Comparison of ENCODE assay signal across 1 cellular context in the genomic region with DNA sequence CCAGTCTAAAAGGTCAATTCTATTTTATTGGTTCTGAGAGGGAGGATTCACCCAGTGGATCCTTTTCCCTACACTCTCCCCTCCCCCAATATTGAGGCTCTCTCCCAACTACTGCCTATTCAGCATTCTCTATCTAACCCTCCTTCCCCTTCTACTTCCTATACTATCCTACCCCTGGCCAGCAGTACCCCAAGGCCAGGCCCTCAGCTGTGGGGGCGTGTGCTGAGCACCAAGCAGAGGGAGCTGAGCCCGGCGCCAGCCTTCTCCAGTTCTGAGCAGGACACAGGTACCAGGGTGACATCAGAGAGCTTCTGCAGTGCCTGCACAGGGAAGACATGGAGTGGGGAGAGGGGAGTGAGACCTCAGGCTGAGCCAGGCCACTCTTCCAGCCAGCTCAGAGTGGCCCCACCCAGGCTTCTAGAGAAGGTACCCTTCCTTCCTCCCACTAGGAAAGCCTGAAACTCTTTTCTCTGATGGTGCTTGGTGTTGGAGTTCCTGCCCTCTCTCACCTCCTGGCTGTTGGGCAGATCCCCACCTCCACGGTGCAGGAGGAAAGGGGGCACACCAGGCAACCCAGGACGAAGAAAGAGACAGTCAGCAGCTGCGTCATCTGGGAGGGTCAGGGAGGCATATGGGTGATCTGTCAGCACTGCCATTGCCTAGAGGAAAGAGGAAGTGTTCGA.
TF ChIP-seq lines count a peak whose summit lies in the region.

No MANE protein-coding gene starts in this region.

TF ChIP-seq in K562, 482 proteins besides CTCF, POLR2A, EP300 and RAD21 (continued from another document and continues in another):
- TF ChIP-seq SRSF3 (IDR thresholded peaks at IDR 0.05; ENCODE audit: insufficient read depth, low read length) (no peak), ETV5 (CRISPR knock-in tag; IDR thresholded peaks at IDR 0.05; ENCODE audit: low read depth) (no peak), SUPT5H (IDR thresholded peaks at IDR 0.05) (no peak), MEF2A (IDR thresholded peaks at IDR 0.05; ENCODE audit: control insufficient read depth, low read depth, low read length) (no peak), NFYB (IDR thresholded peaks at IDR 0.05; ENCODE audit: extremely low read depth, insufficient read length) (no peak), SRSF7 (optimal IDR thresholded peaks at IDR 0.05; ENCODE audit: low read depth, low read length) (no peak), CHD2 (IDR thresholded peaks at IDR 0.05; ENCODE audit: low read depth, low read length) (no peak), KDM5B (IDR thresholded peaks at IDR 0.05; ENCODE audit: insufficient replicate concordance, low read depth, low read length) (peak; percentile 47), HNRNPL (IDR thresholded peaks at IDR 0.05; ENCODE audit: low read depth, low read length) (no peak), SREBF2 (CRISPR knock-in tag; IDR thresholded peaks at IDR 0.05) (no peak), ZNF124 (CRISPR knock-in tag; IDR thresholded peaks at IDR 0.05) (no peak), KLF16 (IDR thresholded peaks at IDR 0.05) (no peak), POLR3G (IDR thresholded peaks at IDR 0.05; ENCODE audit: extremely low read depth, insufficient read length, insufficient replicate concordance) (no peak), ZNF431 (CRISPR knock-in tag; IDR thresholded peaks at IDR 0.05) (no peak), POLR2AphosphoS5 (IDR thresholded peaks at IDR 0.05; ENCODE audit: control insufficient read depth, insufficient read depth, low read depth, low read length) (0 out of 2 replicates have a peak, but pooled peaks have one; percentile 32), CBX3 (IDR thresholded peaks at IDR 0.05; ENCODE audit: borderline replicate concordance in 1 of 2, low read length in 2 of 2) (no peak), HSF4 (CRISPR knock-in tag; IDR thresholded peaks at IDR 0.05; ENCODE audit: borderline replicate concordance) (no peak), GATA2 (CRISPR knock-in tag; IDR thresholded peaks at IDR 0.05) (no peak), ZNF766 (CRISPR knock-in tag; conservative IDR thresholded peaks at IDR 0.05) (no peak), NFXL1 (CRISPR knock-in tag; IDR thresholded peaks at IDR 0.05) (no peak), TCFL5 (CRISPR knock-in tag; conservative IDR thresholded peaks at IDR 0.05) (no peak), RFX1 (IDR thresholded peaks at IDR 0.05) (no peak), BRD9 (IDR thresholded peaks at IDR 0.05; ENCODE audit: low read depth, partially characterized antibody) (no peak), TAF7 (tag; IDR thresholded peaks at IDR 0.05) (peak; percentile 30; the same call in 1 of the 2 replicates), ZNF197 (CRISPR knock-in tag; IDR thresholded peaks at IDR 0.05; ENCODE audit: low read depth) (no peak), GATAD2B (IDR thresholded peaks at IDR 0.05; ENCODE audit: borderline replicate concordance) (no peak), ZNF324 (CRISPR knock-in tag; IDR thresholded peaks at IDR 0.05) (no peak), ZNF583 (CRISPR knock-in tag; IDR thresholded peaks at IDR 0.05) (no peak; the same call in 1 of the 2 replicates), HLTF (IDR thresholded peaks at IDR 0.05) (no peak), BMI1 (IDR thresholded peaks at IDR 0.05; ENCODE audit: low read length) (no peak), NR4A1 (CRISPR knock-in tag; IDR thresholded peaks at IDR 0.05) (no peak), NR4A1 (tag; IDR thresholded peaks at IDR 0.05) (no peak), LARP7 (IDR thresholded peaks at IDR 0.05) (no peak), ADNP (tag; IDR thresholded peaks at IDR 0.05) (no peak)
- TF ChIP-seq, protein P1, sequence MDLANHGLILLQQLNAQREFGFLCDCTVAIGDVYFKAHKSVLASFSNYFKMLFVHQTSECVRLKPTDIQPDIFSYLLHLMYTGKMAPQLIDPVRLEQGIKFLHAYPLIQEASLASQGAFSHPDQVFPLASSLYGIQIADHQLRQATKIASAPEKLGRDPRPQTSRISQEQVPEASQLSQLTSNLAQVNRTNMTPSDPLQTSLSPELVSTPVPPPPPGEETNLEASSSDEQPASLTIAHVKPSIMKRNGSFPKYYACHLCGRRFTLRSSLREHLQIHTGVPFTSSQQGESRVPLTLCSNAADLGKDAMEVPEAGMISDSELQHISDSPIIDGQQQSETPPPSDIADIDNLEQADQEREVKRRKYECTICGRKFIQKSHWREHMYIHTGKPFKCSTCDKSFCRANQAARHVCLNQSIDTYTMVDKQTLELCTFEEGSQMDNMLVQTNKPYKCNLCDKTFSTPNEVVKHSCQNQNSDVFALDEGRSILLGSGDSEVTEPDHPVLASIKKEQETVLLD (IDR thresholded peaks at IDR 0.05): no peak
- TF ChIP-seq, protein P2, sequence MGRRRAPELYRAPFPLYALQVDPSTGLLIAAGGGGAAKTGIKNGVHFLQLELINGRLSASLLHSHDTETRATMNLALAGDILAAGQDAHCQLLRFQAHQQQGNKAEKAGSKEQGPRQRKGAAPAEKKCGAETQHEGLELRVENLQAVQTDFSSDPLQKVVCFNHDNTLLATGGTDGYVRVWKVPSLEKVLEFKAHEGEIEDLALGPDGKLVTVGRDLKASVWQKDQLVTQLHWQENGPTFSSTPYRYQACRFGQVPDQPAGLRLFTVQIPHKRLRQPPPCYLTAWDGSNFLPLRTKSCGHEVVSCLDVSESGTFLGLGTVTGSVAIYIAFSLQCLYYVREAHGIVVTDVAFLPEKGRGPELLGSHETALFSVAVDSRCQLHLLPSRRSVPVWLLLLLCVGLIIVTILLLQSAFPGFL (CRISPR knock-in tag; IDR thresholded peaks at IDR 0.05): no peak
- TF ChIP-seq, protein P3, sequence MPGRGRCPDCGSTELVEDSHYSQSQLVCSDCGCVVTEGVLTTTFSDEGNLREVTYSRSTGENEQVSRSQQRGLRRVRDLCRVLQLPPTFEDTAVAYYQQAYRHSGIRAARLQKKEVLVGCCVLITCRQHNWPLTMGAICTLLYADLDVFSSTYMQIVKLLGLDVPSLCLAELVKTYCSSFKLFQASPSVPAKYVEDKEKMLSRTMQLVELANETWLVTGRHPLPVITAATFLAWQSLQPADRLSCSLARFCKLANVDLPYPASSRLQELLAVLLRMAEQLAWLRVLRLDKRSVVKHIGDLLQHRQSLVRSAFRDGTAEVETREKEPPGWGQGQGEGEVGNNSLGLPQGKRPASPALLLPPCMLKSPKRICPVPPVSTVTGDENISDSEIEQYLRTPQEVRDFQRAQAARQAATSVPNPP (IDR thresholded peaks at IDR 0.05; ENCODE audit: borderline replicate concordance, insufficient read depth, insufficient read length): no peak
- TF ChIP-seq, protein P4, sequence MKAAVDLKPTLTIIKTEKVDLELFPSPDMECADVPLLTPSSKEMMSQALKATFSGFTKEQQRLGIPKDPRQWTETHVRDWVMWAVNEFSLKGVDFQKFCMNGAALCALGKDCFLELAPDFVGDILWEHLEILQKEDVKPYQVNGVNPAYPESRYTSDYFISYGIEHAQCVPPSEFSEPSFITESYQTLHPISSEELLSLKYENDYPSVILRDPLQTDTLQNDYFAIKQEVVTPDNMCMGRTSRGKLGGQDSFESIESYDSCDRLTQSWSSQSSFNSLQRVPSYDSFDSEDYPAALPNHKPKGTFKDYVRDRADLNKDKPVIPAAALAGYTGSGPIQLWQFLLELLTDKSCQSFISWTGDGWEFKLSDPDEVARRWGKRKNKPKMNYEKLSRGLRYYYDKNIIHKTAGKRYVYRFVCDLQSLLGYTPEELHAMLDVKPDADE (conservative IDR thresholded peaks at IDR 0.05; ENCODE audit: control insufficient read depth, low read depth, low read length): no peak
- TF ChIP-seq, protein P5, sequence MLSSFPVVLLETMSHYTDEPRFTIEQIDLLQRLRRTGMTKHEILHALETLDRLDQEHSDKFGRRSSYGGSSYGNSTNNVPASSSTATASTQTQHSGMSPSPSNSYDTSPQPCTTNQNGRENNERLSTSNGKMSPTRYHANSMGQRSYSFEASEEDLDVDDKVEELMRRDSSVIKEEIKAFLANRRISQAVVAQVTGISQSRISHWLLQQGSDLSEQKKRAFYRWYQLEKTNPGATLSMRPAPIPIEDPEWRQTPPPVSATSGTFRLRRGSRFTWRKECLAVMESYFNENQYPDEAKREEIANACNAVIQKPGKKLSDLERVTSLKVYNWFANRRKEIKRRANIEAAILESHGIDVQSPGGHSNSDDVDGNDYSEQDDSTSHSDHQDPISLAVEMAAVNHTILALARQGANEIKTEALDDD (IDR thresholded peaks at IDR 0.05): 0 out of 2 replicates have a peak, but pooled peaks have one; percentile 38
- TF ChIP-seq, protein P6, sequence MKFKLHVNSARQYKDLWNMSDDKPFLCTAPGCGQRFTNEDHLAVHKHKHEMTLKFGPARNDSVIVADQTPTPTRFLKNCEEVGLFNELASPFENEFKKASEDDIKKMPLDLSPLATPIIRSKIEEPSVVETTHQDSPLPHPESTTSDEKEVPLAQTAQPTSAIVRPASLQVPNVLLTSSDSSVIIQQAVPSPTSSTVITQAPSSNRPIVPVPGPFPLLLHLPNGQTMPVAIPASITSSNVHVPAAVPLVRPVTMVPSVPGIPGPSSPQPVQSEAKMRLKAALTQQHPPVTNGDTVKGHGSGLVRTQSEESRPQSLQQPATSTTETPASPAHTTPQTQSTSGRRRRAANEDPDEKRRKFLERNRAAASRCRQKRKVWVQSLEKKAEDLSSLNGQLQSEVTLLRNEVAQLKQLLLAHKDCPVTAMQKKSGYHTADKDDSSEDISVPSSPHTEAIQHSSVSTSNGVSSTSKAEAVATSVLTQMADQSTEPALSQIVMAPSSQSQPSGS (CRISPR knock-in tag; IDR thresholded peaks at IDR 0.05): no peak
- TF ChIP-seq, protein P7, sequence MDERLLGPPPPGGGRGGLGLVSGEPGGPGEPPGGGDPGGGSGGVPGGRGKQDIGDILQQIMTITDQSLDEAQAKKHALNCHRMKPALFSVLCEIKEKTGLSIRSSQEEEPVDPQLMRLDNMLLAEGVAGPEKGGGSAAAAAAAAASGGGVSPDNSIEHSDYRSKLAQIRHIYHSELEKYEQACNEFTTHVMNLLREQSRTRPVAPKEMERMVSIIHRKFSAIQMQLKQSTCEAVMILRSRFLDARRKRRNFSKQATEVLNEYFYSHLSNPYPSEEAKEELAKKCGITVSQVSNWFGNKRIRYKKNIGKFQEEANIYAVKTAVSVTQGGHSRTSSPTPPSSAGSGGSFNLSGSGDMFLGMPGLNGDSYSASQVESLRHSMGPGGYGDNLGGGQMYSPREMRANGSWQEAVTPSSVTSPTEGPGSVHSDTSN (CRISPR knock-in tag; IDR thresholded peaks at IDR 0.05; ENCODE audit: low read depth): no peak; the same call in 1 of the 2 replicates
- TF ChIP-seq, protein P7 (tag; conservative IDR thresholded peaks at IDR 0.05; ENCODE audit: low read depth): peak; percentile 81; the same call in 1 of the 2 replicates
- TF ChIP-seq, protein P8, sequence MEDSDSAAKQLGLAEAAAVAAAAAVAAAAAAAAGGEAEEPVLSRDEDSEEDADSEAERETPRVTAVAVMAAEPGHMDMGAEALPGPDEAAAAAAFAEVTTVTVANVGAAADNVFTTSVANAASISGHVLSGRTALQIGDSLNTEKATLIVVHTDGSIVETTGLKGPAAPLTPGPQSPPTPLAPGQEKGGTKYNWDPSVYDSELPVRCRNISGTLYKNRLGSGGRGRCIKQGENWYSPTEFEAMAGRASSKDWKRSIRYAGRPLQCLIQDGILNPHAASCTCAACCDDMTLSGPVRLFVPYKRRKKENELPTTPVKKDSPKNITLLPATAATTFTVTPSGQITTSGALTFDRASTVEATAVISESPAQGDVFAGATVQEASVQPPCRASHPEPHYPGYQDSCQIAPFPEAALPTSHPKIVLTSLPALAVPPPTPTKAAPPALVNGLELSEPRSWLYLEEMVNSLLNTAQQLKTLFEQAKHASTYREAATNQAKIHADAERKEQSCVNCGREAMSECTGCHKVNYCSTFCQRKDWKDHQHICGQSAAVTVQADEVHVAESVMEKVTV (CRISPR knock-in tag; IDR thresholded peaks at IDR 0.05): no peak
- TF ChIP-seq, protein P9, sequence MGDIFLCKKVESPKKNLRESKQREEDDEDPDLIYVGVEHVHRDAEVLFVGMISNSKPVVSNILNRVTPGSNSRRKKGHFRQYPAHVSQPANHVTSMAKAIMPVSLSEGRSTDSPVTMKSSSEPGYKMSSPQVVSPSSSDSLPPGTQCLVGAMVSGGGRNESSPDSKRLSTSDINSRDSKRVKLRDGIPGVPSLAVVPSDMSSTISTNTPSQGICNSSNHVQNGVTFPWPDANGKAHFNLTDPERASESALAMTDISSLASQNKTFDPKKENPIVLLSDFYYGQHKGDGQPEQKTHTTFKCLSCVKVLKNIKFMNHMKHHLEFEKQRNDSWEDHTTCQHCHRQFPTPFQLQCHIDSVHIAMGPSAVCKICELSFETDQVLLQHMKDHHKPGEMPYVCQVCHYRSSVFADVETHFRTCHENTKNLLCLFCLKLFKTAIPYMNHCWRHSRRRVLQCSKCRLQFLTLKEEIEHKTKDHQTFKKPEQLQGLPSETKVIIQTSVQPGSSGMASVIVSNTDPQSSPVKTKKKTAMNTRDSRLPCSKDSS (IDR thresholded peaks at IDR 0.05; ENCODE audit: low read depth, partially characterized antibody): no peak
- TF ChIP-seq, protein P10, sequence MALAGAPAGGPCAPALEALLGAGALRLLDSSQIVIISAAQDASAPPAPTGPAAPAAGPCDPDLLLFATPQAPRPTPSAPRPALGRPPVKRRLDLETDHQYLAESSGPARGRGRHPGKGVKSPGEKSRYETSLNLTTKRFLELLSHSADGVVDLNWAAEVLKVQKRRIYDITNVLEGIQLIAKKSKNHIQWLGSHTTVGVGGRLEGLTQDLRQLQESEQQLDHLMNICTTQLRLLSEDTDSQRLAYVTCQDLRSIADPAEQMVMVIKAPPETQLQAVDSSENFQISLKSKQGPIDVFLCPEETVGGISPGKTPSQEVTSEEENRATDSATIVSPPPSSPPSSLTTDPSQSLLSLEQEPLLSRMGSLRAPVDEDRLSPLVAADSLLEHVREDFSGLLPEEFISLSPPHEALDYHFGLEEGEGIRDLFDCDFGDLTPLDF (CRISPR knock-in tag; IDR thresholded peaks at IDR 0.05): 0 out of 2 replicates have a peak, but pooled peaks have one; percentile 25
